8 cellular contexts compared by ENCODE assay signal in the genomic region with DNA sequence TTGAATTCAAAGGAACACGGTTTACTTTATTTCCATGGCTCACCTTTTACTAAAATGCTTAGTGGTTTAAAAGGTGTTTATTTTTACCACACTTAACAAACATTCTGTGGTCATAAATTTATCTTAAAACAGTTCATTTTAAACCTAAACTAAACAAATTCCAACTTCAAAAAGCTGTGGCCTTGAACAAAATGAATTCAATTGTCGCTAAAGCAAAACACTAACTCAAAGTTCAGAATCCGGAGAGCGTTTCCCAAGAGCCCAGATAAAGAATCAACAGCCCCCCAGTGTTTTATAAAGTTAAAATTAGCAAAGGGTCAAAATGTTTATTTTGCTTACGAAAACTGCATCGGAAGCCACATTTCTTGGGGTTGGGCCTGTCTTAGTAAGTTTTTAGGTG. TPM values are rescaled to one million over a fixed set of nuclear protein-coding genes. Genes with fewer than 3 reads are reported as not detected.
A peak's percentile ranks its signal among the peaks of the same experiment; 100 is the strongest.
DNase-seq lines count a peak whose midpoint lies in the region; ATAC-seq, FAIRE-seq and TF ChIP-seq lines count a peak whose summit lies in the region.

No MANE protein-coding gene starts in this region.

- H3K9ac ChIP-seq in kidney (ENCODE audit: low read length in 2 of 2) (peak overlapping the region; percentile 68 to 100), subcutaneous abdominal adipose tissue (ENCODE audit: low read length in 5 of 5) (peak overlapping the region; percentile 97 to 100 (median 99))

- H3K4me3 ChIP-seq in kidney (ENCODE audit: low read length in 2 of 2) (peak overlapping the region; percentile 77 to 95), subcutaneous abdominal adipose tissue (ENCODE audit: low read depth in 1 of 5, low read length in 5 of 5) (peak overlapping the region; percentile 88 to 97 (median 94))

- H3K36me3 ChIP-seq in kidney (ENCODE audit: control insufficient read depth in 1 of 2, insufficient read depth in 2 of 2, low read length in 2 of 2), result peaks cover 2 to 3% of the 10 kb centered on the region in 2 donors
- H3K36me3 ChIP-seq in subcutaneous abdominal adipose tissue (ENCODE audit: control insufficient read depth in 5 of 5, insufficient read depth in 5 of 5, low read length in 5 of 5), result peaks cover 0 to 3% (median 2%) of the 10 kb centered on the region in 5 donors

- no peaks in the 10 kb centered on the region for H3K9me3 Mint-ChIP-seq in T-helper 1 cell treated with Interleukin-12 subunit alpha and Interleukin-12 subunit beta and Interleukin-4 antibody, amounts not matched to agents 30 μg/mL and 1 μg/mL, for 36 hours
- H3K9me3 Mint-ChIP-seq in activated naive CD8-positive, alpha-beta T cell treated with anti-CD3 and anti-CD28 coated beads, Interleukin-2, amount 10 ng/mL, durations not matched to agents 7 days and 5 days, result no peaks in the 10 kb centered on the region

- peak overlapping the region; percentile 98 for H3K4me3 Mint-ChIP-seq in T-helper 1 cell treated with Interleukin-12 subunit alpha and Interleukin-12 subunit beta and Interleukin-4 antibody, amounts not matched to agents 30 μg/mL and 1 μg/mL, for 36 hours
- H3K4me3 Mint-ChIP-seq in activated naive CD8-positive, alpha-beta T cell treated with anti-CD3 and anti-CD28 coated beads, Interleukin-2, amount 10 ng/mL, durations not matched to agents 7 days and 5 days, result peak overlapping the region; percentile 99

- no peaks in the 10 kb centered on the region for H3K27me3 ChIP-seq in subcutaneous abdominal adipose tissue (ENCODE audit: control insufficient read depth in 5 of 5, insufficient read depth in 4 of 5, low read length in 5 of 5)

- ATAC-seq in activated naive CD8-positive, alpha-beta T cell treated with anti-CD3 and anti-CD28 coated beads, Interleukin-2, amount 10 ng/mL, durations not matched to agents 7 days and 5 days (ENCODE audit: low read depth), result no peak
- ATAC-seq in GM21576 (IDR thresholded peaks at IDR 0.05; ENCODE audit: unreplicated experiment), result no peak
- ATAC-seq in HG03469 (IDR thresholded peaks at IDR 0.05; ENCODE audit: unreplicated experiment), result no peak

- peaks cover 10 to 11% of the 10 kb centered on the region in 2 donors for H3K4me1 ChIP-seq in kidney (ENCODE audit: control insufficient read depth in 1 of 2, insufficient read depth in 1 of 2, low read depth in 1 of 2, low read length in 2 of 2)
- H3K4me1 ChIP-seq in subcutaneous abdominal adipose tissue (ENCODE audit: control insufficient read depth in 5 of 5, insufficient read depth in 5 of 5, low read length in 5 of 5), result peaks cover 4 to 42% (median 39%) of the 10 kb centered on the region in 5 donors

- H3K36me3 Mint-ChIP-seq in T-helper 1 cell treated with Interleukin-12 subunit alpha and Interleukin-12 subunit beta and Interleukin-4 antibody, amounts not matched to agents 30 μg/mL and 1 μg/mL, for 36 hours (ENCODE audit: low read depth), result peaks cover 7% of the 10 kb centered on the region
- peaks cover 5% of the 10 kb centered on the region for H3K36me3 Mint-ChIP-seq in activated naive CD8-positive, alpha-beta T cell treated with anti-CD3 and anti-CD28 coated beads, Interleukin-2, amount 10 ng/mL, durations not matched to agents 7 days and 5 days

- H3K27ac Mint-ChIP-seq in T-helper 1 cell treated with Interleukin-12 subunit alpha and Interleukin-12 subunit beta and Interleukin-4 antibody, amounts not matched to agents 30 μg/mL and 1 μg/mL, for 36 hours, result peak overlapping the region; percentile 97
- peak overlapping the region; percentile 99 for H3K27ac Mint-ChIP-seq in activated naive CD8-positive, alpha-beta T cell treated with anti-CD3 and anti-CD28 coated beads, Interleukin-2, amount 10 ng/mL, durations not matched to agents 7 days and 5 days

- FAIRE-seq in kidney (lab: Jason Lieb, UNC), result no peak

- POLR2A ChIA-PET in activated naive CD8-positive, alpha-beta T cell treated with anti-CD3 and anti-CD28 coated beads, Interleukin-2, amount 10 ng/mL, durations not matched to agents 7 days and 5 days (lab: Charles Lee), result interaction anchor here (0.6 to 1.5 kb wide), 8 partner anchors 8 to 251 kb away, joined by 3 to 7 read pairs (median 3); a partner anchor contains a TSS

- H3K4me1 Mint-ChIP-seq in T-helper 1 cell treated with Interleukin-12 subunit alpha and Interleukin-12 subunit beta and Interleukin-4 antibody, amounts not matched to agents 30 μg/mL and 1 μg/mL, for 36 hours (ENCODE audit: low read depth), result peaks cover 21% of the 10 kb centered on the region
- H3K4me1 Mint-ChIP-seq in activated naive CD8-positive, alpha-beta T cell treated with anti-CD3 and anti-CD28 coated beads, Interleukin-2, amount 10 ng/mL, durations not matched to agents 7 days and 5 days, result peaks cover 20% of the 10 kb centered on the region

- H3K9me3 ChIP-seq in kidney (ENCODE audit: control insufficient read depth in 1 of 2, low read length in 2 of 2), result no peaks in the 10 kb centered on the region
- H3K9me3 ChIP-seq in subcutaneous abdominal adipose tissue (ENCODE audit: control insufficient read depth in 5 of 5, low read length in 5 of 5), result no peaks in the 10 kb centered on the region

- H3K27me3 Mint-ChIP-seq in T-helper 1 cell treated with Interleukin-12 subunit alpha and Interleukin-12 subunit beta and Interleukin-4 antibody, amounts not matched to agents 30 μg/mL and 1 μg/mL, for 36 hours (ENCODE audit: low read depth), result no peaks in the 10 kb centered on the region
- H3K27me3 Mint-ChIP-seq in activated naive CD8-positive, alpha-beta T cell treated with anti-CD3 and anti-CD28 coated beads, Interleukin-2, amount 10 ng/mL, durations not matched to agents 7 days and 5 days, result no peaks in the 10 kb centered on the region

- TF ChIP-seq CTCF in kidney (IDR thresholded peaks at IDR 0.05; ENCODE audit: borderline replicate concordance, extremely low read depth, insufficient read depth), result no peak

- intact Hi-C loops in kidney (cut with DNase I), result no loop called here

- H3K27ac ChIP-seq in kidney (ENCODE audit: low read depth in 2 of 2, low read length in 2 of 2) (peak overlapping the region; percentile 97 to 98), subcutaneous abdominal adipose tissue (ENCODE audit: low read depth, low read length) (peak overlapping the region; percentile 100)

- DNase-seq in T-helper 1 cell (no peak), kidney (no peak), HK-2 (ENCODE audit: unreplicated experiment) (no peak)
- no peak for DNase-seq in activated naive CD8-positive, alpha-beta T cell treated with anti-CD3 and anti-CD28 coated beads, Interleukin-2, amount 10 ng/mL, durations not matched to agents 7 days and 5 days

RNA-seq across cellular contexts. Expression of a gene that starts 1.4 kb away (rescaled TPM):
- total RNA-seq in activated naive CD8-positive, alpha-beta T cell treated with anti-CD3 and anti-CD28 coated beads, Interleukin-2, amount 10 ng/mL, durations not matched to agents 7 days and 5 days, result 100 to 1,000 TPM; 112 to 114 TPM
- total RNA-seq in kidney, result 150 TPM
- 19.1 TPM for polyA plus RNA-seq in kidney (ENCODE audit: insufficient read depth, low read depth, low replicate concordance)
